ENCODE assay signal across 8 cellular contexts in the genomic region with DNA sequence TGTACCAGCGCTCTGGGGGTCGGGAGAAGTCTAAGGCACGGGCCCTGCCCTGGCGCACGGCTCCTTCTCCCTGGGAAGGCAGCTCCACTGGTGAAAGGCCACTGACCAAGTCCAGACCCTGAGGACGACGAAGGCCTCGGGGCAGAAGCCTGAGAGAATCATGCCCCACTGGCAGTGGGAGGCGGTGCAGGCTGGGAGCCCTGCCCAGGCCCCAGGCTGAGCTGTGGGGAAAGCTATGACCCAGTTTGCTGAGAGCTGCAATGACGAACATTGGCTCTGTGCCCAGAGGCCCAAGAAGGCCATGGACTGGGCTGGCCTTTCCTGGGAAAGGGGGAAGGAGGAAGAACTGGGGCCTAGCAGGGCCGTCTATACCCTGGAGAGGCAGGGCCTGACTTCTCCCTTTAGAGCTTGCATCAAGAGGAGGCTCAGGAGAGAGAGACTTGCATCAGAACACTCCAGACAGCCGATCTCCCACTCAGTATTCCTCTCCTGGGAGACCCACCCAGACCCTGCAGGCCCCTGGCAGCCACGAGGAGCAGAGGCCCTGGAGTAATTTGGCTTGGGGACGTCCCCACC. TPM values are rescaled to one million over a fixed set of nuclear protein-coding genes. Genes with fewer than 3 reads are reported as not detected.
A peak's percentile ranks its signal among the peaks of the same experiment; 100 is the strongest.
DNase-seq lines count a peak whose midpoint lies in the region; ATAC-seq, FAIRE-seq and TF ChIP-seq lines count a peak whose summit lies in the region.

No MANE protein-coding gene starts in this region.

- no peaks in the 10 kb centered on the region for H3K9me3 ChIP-seq in osteoblast (ENCODE audit: low read depth, low read length)

- ATAC-seq in HG03342 (IDR thresholded peaks at IDR 0.05; ENCODE audit: unreplicated experiment), result no peak
- ATAC-seq in GM21528 (IDR thresholded peaks at IDR 0.05; ENCODE audit: low FRiP score, unreplicated experiment), result no peak

- TF ChIP-seq CTCF in AG10803 (conservative IDR thresholded peaks at IDR 0.05; ENCODE audit: low read length) (peak; percentile 61), HFF-Myc (IDR thresholded peaks at IDR 0.05; ENCODE audit: low read depth, low read length, missing control alignments) (peak; percentile 17), osteoblast (IDR thresholded peaks at IDR 0.05; ENCODE audit: extremely low read depth, low read depth, low read length) (peak; percentile 47)

- H3K4me3 ChIP-seq in AG10803 (ENCODE audit: low read length) (no peak overlapping the region), HFF-Myc (replicated peaks; ENCODE audit: low read depth, low read length) (no peak overlapping the region), osteoblast (ENCODE audit: insufficient read depth, low read length) (no peak overlapping the region)

- DNase-seq in AG10803 (ENCODE audit: low read depth), result peak; percentile 99
- DNase-seq in HFF-Myc (ENCODE audit: extremely low read depth, low read depth), result peak; percentile 88
- DNase-seq in UCSD-AML1 (lab: John Stamatoyannopoulos, UW; ENCODE audit: unreplicated experiment), result peak; percentile 47
- peak; percentile 72 to 90 for DNase-seq in frontal cortex (ENCODE audit: low spot score in 2 of 2)
- DNase-seq in osteoblast (ENCODE audit: insufficient read length, low spot score, missing footprints), result peak; percentile 99
- no peak for DNase-seq in NCI-H2171 treated with DMSO at 0.1 percent for 48 hours (lab: John Stamatoyannopoulos, UW)

- H3K4me1 ChIP-seq in osteoblast (ENCODE audit: insufficient read depth, low read length), result peaks cover 30% of the 10 kb centered on the region

- no peaks in the 10 kb centered on the region for H4K20me1 ChIP-seq in osteoblast (ENCODE audit: insufficient read depth, low read length)

- no peaks in the 10 kb centered on the region for H3K27me3 ChIP-seq in osteoblast (ENCODE audit: insufficient read depth, low read length)

- H3K36me3 ChIP-seq in osteoblast (ENCODE audit: insufficient read depth, low read length), result no peaks in the 10 kb centered on the region

- H3K79me2 ChIP-seq in osteoblast (ENCODE audit: insufficient read depth, low read length), result no peaks in the 10 kb centered on the region

- peak overlapping the region; percentile 98 for H3K27ac ChIP-seq in osteoblast (ENCODE audit: low read depth, low read length)

- peak overlapping the region; percentile 79 for H2AFZ ChIP-seq in osteoblast (ENCODE audit: low read length)

- FAIRE-seq in frontal cortex (lab: Jason Lieb, UNC), result no peak

- H3K4me2 ChIP-seq in osteoblast (ENCODE audit: insufficient read depth, low read length), result peak overlapping the region; percentile 30

RNA-seq across cellular contexts. Expression of a gene that starts 32.9 kb away (rescaled TPM):
- 7.7 TPM for total RNA-seq in frontal cortex
- 47.4 and 47.8 TPM in 2 replicates for total RNA-seq in osteoblast

RNA-seq across cellular contexts. Expression of a gene that starts 49.0 kb away (rescaled TPM):
- total RNA-seq in frontal cortex (under 0.01 TPM), osteoblast (under 0.01 TPM in 1 of 2 replicates, not detected in the other)
